16 cellular contexts compared by ENCODE assay signal in genomic region chr2:9815076-9815475, GRCh38. TPM values are rescaled to one million over a fixed set of nuclear protein-coding genes. Genes with fewer than 3 reads are reported as not detected.
DNase-seq lines count a peak whose midpoint lies in the region; ATAC-seq and TF ChIP-seq lines count a peak whose summit lies in the region.
"Had no signal": no experiment of that assay in that cellular context is flagged by ENCODE, and none has a peak within 500 bp of the region (broad histone marks: within the 10 kb centered on the region; RNA-seq: fewer than 3 reads in every experiment).

No MANE protein-coding gene starts in this region.

- no peak overlapping the region for H3K4me3 Mint-ChIP-seq in activated CD8-positive, alpha-beta memory T cell treated with anti-CD3 and anti-CD28 coated beads, Interleukin-2, amount 10 ng/mL, durations not matched to agents 7 days and 5 days
- H3K4me3 Mint-ChIP-seq in glutamatergic neuron (ENCODE audit: unreplicated experiment), result no peak overlapping the region
- H3K4me3 Mint-ChIP-seq: CD8-positive, alpha-beta T cell; H9 had no signal

- CTCF ChIA-PET in activated CD8-positive, alpha-beta memory T cell treated with anti-CD3 and anti-CD28 coated beads, Interleukin-2, amount 10 ng/mL, durations not matched to agents 7 days and 5 days (lab: Charles Lee), result interaction anchor here (1.1 to 8.1 kb wide), 25 partner anchors 12 to 620 kb away, joined by 3 to 95 read pairs (median 7); partner anchors contain the start of gene TAF1B

- no peak overlapping the region for H3K27ac Mint-ChIP-seq in activated CD8-positive, alpha-beta memory T cell treated with anti-CD3 and anti-CD28 coated beads, Interleukin-2, amount 10 ng/mL, durations not matched to agents 7 days and 5 days
- peak overlapping the region; percentile 1 for H3K27ac Mint-ChIP-seq in glutamatergic neuron (ENCODE audit: unreplicated experiment)
- H3K27ac Mint-ChIP-seq: CD14-positive monocyte; CD8-positive, alpha-beta T cell had no signal

- intact Hi-C loops in sciatic nerve (cut with DNase I), result loop anchor here (10.0 kb wide), 1 partner anchor 240 kb away; no protein-coding TSS in a partner anchor

- TF ChIP-seq CTCF in glutamatergic neuron (IDR thresholded peaks at IDR 0.05; ENCODE audit: partially characterized antibody, unreplicated experiment), result no peak

- no peaks in the 10 kb centered on the region for H3K9me3 Mint-ChIP-seq in activated CD8-positive, alpha-beta memory T cell treated with anti-CD3 and anti-CD28 coated beads, Interleukin-2, amount 10 ng/mL, durations not matched to agents 7 days and 5 days (ENCODE audit: low read depth)
- peaks cover 3% of the 10 kb centered on the region for H3K9me3 Mint-ChIP-seq in glutamatergic neuron (ENCODE audit: unreplicated experiment)
- H3K9me3 Mint-ChIP-seq: CD8-positive, alpha-beta T cell had no signal

- H3K27me3 Mint-ChIP-seq in activated CD8-positive, alpha-beta memory T cell treated with anti-CD3 and anti-CD28 coated beads, Interleukin-2, amount 10 ng/mL, durations not matched to agents 7 days and 5 days, result peaks cover 7% of the 10 kb centered on the region
- no peaks in the 10 kb centered on the region for H3K27me3 Mint-ChIP-seq in glutamatergic neuron (ENCODE audit: unreplicated experiment)

- peak; percentile 53 for DNase-seq in activated CD8-positive, alpha-beta memory T cell treated with anti-CD3 and anti-CD28 coated beads for 24 hours
- DNase-seq in activated CD8-positive, alpha-beta memory T cell treated with anti-CD3 and anti-CD28 coated beads, Interleukin-2, amount 10 ng/mL, durations not matched to agents 7 days and 5 days, result no peak
- DNase-seq in glutamatergic neuron (no peak), sciatic nerve (ENCODE audit: low spot score) (peak; percentile 17), inferior parietal cortex (ENCODE audit: extremely low spot score) (no peak)
- DNase-seq: COR-L47, DMS153, DMS79 treated with DMSO at 0.1 percent for 48 hours, EL, GOT3, H9, IMR-90 had no signal

- no peaks in the 10 kb centered on the region for H3K36me3 Mint-ChIP-seq in activated CD8-positive, alpha-beta memory T cell treated with anti-CD3 and anti-CD28 coated beads, Interleukin-2, amount 10 ng/mL, durations not matched to agents 7 days and 5 days
- H3K36me3 Mint-ChIP-seq in glutamatergic neuron (ENCODE audit: unreplicated experiment), result no peaks in the 10 kb centered on the region
- H3K36me3 Mint-ChIP-seq: CD14-positive monocyte; CD8-positive, alpha-beta T cell had no signal

- H3K4me1 Mint-ChIP-seq in activated CD8-positive, alpha-beta memory T cell treated with anti-CD3 and anti-CD28 coated beads, Interleukin-2, amount 10 ng/mL, durations not matched to agents 7 days and 5 days, result peaks cover 20% of the 10 kb centered on the region
- no peaks in the 10 kb centered on the region for H3K4me1 Mint-ChIP-seq in glutamatergic neuron (ENCODE audit: low read depth, unreplicated experiment)

- no peak for ATAC-seq in activated CD8-positive, alpha-beta memory T cell treated with anti-CD3 and anti-CD28 coated beads, Interleukin-2, amount 10 ng/mL, durations not matched to agents 7 days and 5 days
- ATAC-seq in sciatic nerve (no peak), GM21423 (IDR thresholded peaks at IDR 0.05; ENCODE audit: unreplicated experiment) (no peak), GM18867 (IDR thresholded peaks at IDR 0.05; ENCODE audit: unreplicated experiment) (no peak)
- ATAC-seq: CD8-positive, alpha-beta T cell had no signal

RNA-seq across cellular contexts. Expression of gene TAF1B, which starts 28.2 kb away (rescaled TPM):
- 10 to 100 TPM; 29.5 to 31.2 TPM for total RNA-seq in activated CD8-positive, alpha-beta memory T cell treated with anti-CD3 and anti-CD28 coated beads, Interleukin-2, amount 10 ng/mL, durations not matched to agents 7 days and 5 days
- total RNA-seq in glutamatergic neuron (ENCODE audit: unreplicated experiment) (16.7 TPM), sciatic nerve (26.1 TPM)

Comparison
In these comparisons a context has a peak if more than half of its experiments do, and no peak if none do; other contexts are left out.
1. DNase-seq: peak in activated CD8-positive, alpha-beta memory T cell treated with anti-CD3 and anti-CD28 coated beads for 24 hours (single experiment) and sciatic nerve (single experiment); none in activated CD8-positive, alpha-beta memory T cell treated with anti-CD3 and anti-CD28 coated beads, Interleukin-2, amount 10 ng/mL, durations not matched to agents 7 days and 5 days (single experiment), glutamatergic neuron (single experiment) and inferior parietal cortex (single experiment).